ENCODE assay signal across 8 cellular contexts in genomic region chr12:110048242-110049027, GRCh38. TPM values are rescaled to one million over a fixed set of nuclear protein-coding genes. Genes with fewer than 3 reads are reported as not detected.
DNase-seq lines count a peak whose midpoint lies in the region; TF ChIP-seq lines count a peak whose summit lies in the region.

Gene C12orf76, minus strand, starts transcription at chr12:110048522. Its CDS starts 27 bp downstream, at chr12:110048495.

- H3K27ac Mint-ChIP-seq in activated naive CD4-positive, alpha-beta T cell treated with anti-CD3 and anti-CD28 coated beads for 36 hours, result peak within 1 kb of the TSS; percentile 87

- H3K4me1 Mint-ChIP-seq in activated naive CD4-positive, alpha-beta T cell treated with anti-CD3 and anti-CD28 coated beads for 36 hours (ENCODE audit: low read depth), result peaks cover 28% of the 10 kb centered on the region

- H3K27me3 Mint-ChIP-seq in activated naive CD4-positive, alpha-beta T cell treated with anti-CD3 and anti-CD28 coated beads for 36 hours (ENCODE audit: low read depth), result no peaks in the 10 kb centered on the region

- peak within 1 kb of the TSS; percentile 67 for H3K27ac ChIP-seq in temporal lobe (ENCODE audit: low read depth, low read length)

- intact Hi-C loops in activated naive CD4-positive, alpha-beta T cell treated with anti-CD3 and anti-CD28 coated beads for 36 hours (cut with micrococcal nuclease), result loop anchor here (1.0 to 5.0 kb wide), 7 partner anchors 31 to 336 kb away; partner anchors contain the start of genes FAM222A, GIT2, IFT81 and TCHP

- CTCF ChIA-PET in activated naive CD4-positive, alpha-beta T cell treated with anti-CD3 and anti-CD28 coated beads for 36 hours (lab: Charles Lee), result interaction anchor here (1.0 to 1.2 kb wide), 2 partner anchors 50 to 108 kb away, joined by 3 to 4 read pairs; no protein-coding TSS in a partner anchor

- TF ChIP-seq CTCF in HFF-Myc (IDR thresholded peaks at IDR 0.05; ENCODE audit: low read depth, low read length, missing control alignments), result peak; percentile 10

- no peaks in the 10 kb centered on the region for H3K9me3 Mint-ChIP-seq in activated naive CD4-positive, alpha-beta T cell treated with anti-CD3 and anti-CD28 coated beads for 36 hours

- no peaks in the 10 kb centered on the region for H3K36me3 Mint-ChIP-seq in activated naive CD4-positive, alpha-beta T cell treated with anti-CD3 and anti-CD28 coated beads for 36 hours (ENCODE audit: low read depth)

- DNase-seq in GM03348 (ENCODE audit: low spot score) (peak; percentile 96), HFF-Myc (ENCODE audit: extremely low read depth, low read depth) (peak; percentile 98), NAMALWA (ENCODE audit: low spot score) (peak; percentile 97), SK-N-DZ (ENCODE audit: low spot score) (peak; percentile 95), globus pallidus (ENCODE audit: low spot score) (peak; percentile 97), nucleus accumbens (lab: John Stamatoyannopoulos, UW) (peak; percentile 34 to 97 (median 89))
- peak; percentile 96 for DNase-seq in activated naive CD4-positive, alpha-beta T cell treated with anti-CD3 and anti-CD28 coated beads for 36 hours

- peak within 1 kb of the TSS; percentile 91 for H3K4me3 ChIP-seq in HFF-Myc (replicated peaks; ENCODE audit: low read depth, low read length)

- peak within 1 kb of the TSS; percentile 83 for H3K4me3 Mint-ChIP-seq in activated naive CD4-positive, alpha-beta T cell treated with anti-CD3 and anti-CD28 coated beads for 36 hours

RNA-seq across cellular contexts. Expression of gene C12orf76, which starts in this region (rescaled TPM):
- 31.9 and 43.3 TPM in 2 replicates for polyA plus RNA-seq in SK-N-DZ (2014; cell fraction: cytosol; rRNA removed)
- 16.3 and 20.0 TPM in 2 replicates for polyA plus RNA-seq in SK-N-DZ (2014; cell fraction: nucleus; rRNA removed)
- total RNA-seq in activated naive CD4-positive, alpha-beta T cell treated with anti-CD3 and anti-CD28 coated beads for 36 hours, result 10 to 100 TPM; 12.1 to 12.9 TPM
- total RNA-seq in temporal lobe, result 62.4 TPM

Comparison
In these comparisons a context has a peak if more than half of its experiments do, and no peak if none do; other contexts are left out.
1. Peak in every context shown above with its lines: DNase-seq, H3K4me3 ChIP-seq and H3K27ac ChIP-seq.